12 cellular contexts compared by ENCODE assay signal in genomic region chr7:101134399-101134980, GRCh38. TPM values are rescaled to one million over a fixed set of nuclear protein-coding genes. Genes with fewer than 3 reads are reported as not detected.
DNase-seq lines count a peak whose midpoint lies in the region; ATAC-seq and TF ChIP-seq lines count a peak whose summit lies in the region.
"Had no signal": no experiment of that assay in that cellular context is flagged by ENCODE, and none has a peak within 500 bp of the region (broad histone marks: within the 10 kb centered on the region; RNA-seq: fewer than 3 reads in every experiment).

No MANE protein-coding gene starts in this region.

- WGBS in SK-N-SH (ENCODE audit: low lambda C conversion rate) = 81% methylated on average over 6 of the region's 6 CpGs
- WGBS in endodermal cell (ENCODE audit: insufficient coverage in 1 of 2, insufficient read length in 1 of 2), 2 experiments = 69 to 91% methylated on average over 2 to 6 of the region's 6 CpGs

- peaks cover 86% of the 10 kb centered on the region for H4K20me1 ChIP-seq in SK-N-SH (ENCODE audit: insufficient read depth)

- H3K9me2 ChIP-seq in SK-N-SH = no peaks in the 10 kb centered on the region

- H3K9me3 ChIP-seq in SK-N-SH (no peaks in the 10 kb centered on the region), endodermal cell (ENCODE audit: control insufficient read depth, low read length) (no peaks in the 10 kb centered on the region), skeletal muscle satellite cell (replicated peaks; ENCODE audit: low read length) (no peaks in the 10 kb centered on the region)

- H3K36me3 Mint-ChIP-seq in endodermal cell (ENCODE audit: low read depth) (no peaks in the 10 kb centered on the region), glutamatergic neuron (ENCODE audit: unreplicated experiment) (no peaks in the 10 kb centered on the region)
- H3K36me3 Mint-ChIP-seq: IgD-negative memory B cell had no signal

- peaks cover 14% of the 10 kb centered on the region for H3K27me3 Mint-ChIP-seq in endodermal cell (ENCODE audit: insufficient read depth)
- H3K27me3 Mint-ChIP-seq in glutamatergic neuron (ENCODE audit: unreplicated experiment) = peaks cover 10% of the 10 kb centered on the region

- TF ChIP-seq CTCF in SK-N-SH (IDR thresholded peaks at IDR 0.05) (no peak), endodermal cell (conservative IDR thresholded peaks at IDR 0.05) (no peak), glutamatergic neuron (IDR thresholded peaks at IDR 0.05; ENCODE audit: partially characterized antibody, unreplicated experiment) (no peak)

- H3K4me2 ChIP-seq in SK-N-SH (peak overlapping the region; percentile 96), skeletal muscle satellite cell (ENCODE audit: low read length) (peak overlapping the region; percentile 70)

- H3K4me1 Mint-ChIP-seq in endodermal cell (peaks cover 13% of the 10 kb centered on the region), glutamatergic neuron (ENCODE audit: low read depth, unreplicated experiment) (peaks cover 2% of the 10 kb centered on the region)

- CTCF ChIA-PET in SK-N-SH (lab: Yijun Ruan, JAX) = interaction anchor here (0.8 to 4.7 kb wide), 12 partner anchors 9 to 168 kb away, joined by 3 to 38 read pairs (median 4); no protein-coding TSS in a partner anchor

- H3K36me3 ChIP-seq in SK-N-SH (replicated peaks in 1 of 2; ENCODE audit: control insufficient read depth in 1 of 2, insufficient read depth in 2 of 2, low read length in 1 of 2) (peaks cover 24 to 78% of the 10 kb centered on the region in 2 experiments), endodermal cell (ENCODE audit: control insufficient read depth, insufficient read depth, low read length) (no peaks in the 10 kb centered on the region), skeletal muscle satellite cell (ENCODE audit: insufficient read depth, low read length) (peaks cover 65% of the 10 kb centered on the region)

- H2AFZ ChIP-seq in SK-N-SH (ENCODE audit: low read depth) = no peak overlapping the region

- peak overlapping the region; percentile 53 for H3K27ac Mint-ChIP-seq in endodermal cell
- H3K27ac Mint-ChIP-seq in glutamatergic neuron (ENCODE audit: unreplicated experiment) = no peak overlapping the region
- H3K27ac Mint-ChIP-seq: IgD-negative memory B cell had no signal

- peak overlapping the region in 1 of 2 experiments; percentile 12; a peak in 1 of 4 replicates for H3K4me3 ChIP-seq in SK-N-SH (ENCODE audit: low read depth in 2 of 2, low read length in 1 of 2)
- H3K4me3 ChIP-seq in endodermal cell (ENCODE audit: low read length) = no peak overlapping the region
- H3K4me3 ChIP-seq in skeletal muscle satellite cell (ENCODE audit: low read length) = peak overlapping the region; percentile 38

- TF ChIP-seq EP300 in SK-N-SH (IDR thresholded peaks at IDR 0.05; ENCODE audit: borderline replicate concordance in 1 of 2, low read depth in 1 of 2, low read length in 1 of 2) = 0 out of 4 replicates have a peak, but pooled peaks of 1 of the 2 experiments have one; percentile 10

- TF ChIP-seq RAD21 in SK-N-SH (IDR thresholded peaks at IDR 0.05; ENCODE audit: low read length) = no peak

- H3K4me1 ChIP-seq in SK-N-SH (ENCODE audit: control insufficient read depth in 1 of 2, insufficient read depth in 2 of 2, low read depth in 1 of 2, low read length in 1 of 2) = peaks cover 11 to 32% of the 10 kb centered on the region in 2 experiments; a peak in 3 of 4 replicates
- no peaks in the 10 kb centered on the region for H3K4me1 ChIP-seq in endodermal cell (ENCODE audit: control insufficient read depth, insufficient read depth, low read length)
- peaks cover 57% of the 10 kb centered on the region for H3K4me1 ChIP-seq in skeletal muscle satellite cell (ENCODE audit: control insufficient read depth, insufficient read depth, low read length)

- peak overlapping the region in 1 of 2 experiments; percentile 98; a peak in 2 of 4 replicates for H3K27ac ChIP-seq in SK-N-SH (ENCODE audit: low read depth in 2 of 2, low read length in 1 of 2)
- no peak overlapping the region for H3K27ac ChIP-seq in endodermal cell (ENCODE audit: low read depth, low read length)

- POLR2A ChIA-PET in SK-N-SH (lab: Yijun Ruan, JAX) = interaction anchor here (1.1 kb wide), 1 partner anchor 9 kb away, joined by 3 read pairs; no protein-coding TSS in a partner anchor

- peaks cover 99% of the 10 kb centered on the region for H3F3A ChIP-seq in SK-N-SH (replicated peaks; ENCODE audit: insufficient read depth)

- no peak for DNase-seq in SK-N-SH
- peak; percentile 58 for DNase-seq in NOMO-1 treated with dmso at 0.1 percent for 144 hours (lab: John Stamatoyannopoulos, UW; ENCODE audit: unreplicated experiment)
- DNase-seq in endodermal cell = no peak
- no peak for DNase-seq in cerebellar cortex (ENCODE audit: low spot score)
- DNase-seq in glutamatergic neuron = no peak
- DNase-seq: NCI-H526, T-helper 9 cell had no signal

- peaks cover 38% of the 10 kb centered on the region for H3K79me2 ChIP-seq in SK-N-SH (ENCODE audit: insufficient read depth)

- ATAC-seq in SK-N-SH treated with all-trans-retinoic acid at 6 μM for 48 hours (no peak), HG03097 (IDR thresholded peaks at IDR 0.05; ENCODE audit: low FRiP score, unreplicated experiment) (no peak)

- H3K9me3 Mint-ChIP-seq in endodermal cell (no peaks in the 10 kb centered on the region), glutamatergic neuron (ENCODE audit: unreplicated experiment) (no peaks in the 10 kb centered on the region)
- H3K9me3 Mint-ChIP-seq: IgD-negative memory B cell had no signal

- H3K9ac ChIP-seq in SK-N-SH (peak overlapping the region; percentile 27; the same call in 1 of the 2 replicates), endodermal cell (ENCODE audit: extremely low read depth, low read length, poor library complexity, severe bottlenecking) (no peak overlapping the region), skeletal muscle satellite cell (ENCODE audit: low read depth, low read length) (peak overlapping the region; percentile 33)

- H3K27me3 ChIP-seq in SK-N-SH (ENCODE audit: insufficient read depth) = no peaks in the 10 kb centered on the region
- H3K27me3 ChIP-seq in endodermal cell (ENCODE audit: control insufficient read depth, insufficient read depth, low read length, poor library complexity, severe bottlenecking) = peaks cover 8% of the 10 kb centered on the region
- H3K27me3 ChIP-seq in skeletal muscle satellite cell (ENCODE audit: control insufficient read depth, insufficient read depth, low read length) = no peaks in the 10 kb centered on the region

- H3K4me3 Mint-ChIP-seq in endodermal cell (no peak overlapping the region), glutamatergic neuron (ENCODE audit: unreplicated experiment) (no peak overlapping the region)
- H3K4me3 Mint-ChIP-seq: IgD-negative memory B cell had no signal

TF ChIP-seq in SK-N-SH, 30 proteins besides CTCF, POLR2A, EP300 and RAD21 (continues in another document):
- TF ChIP-seq RXRA (IDR thresholded peaks at IDR 0.05; ENCODE audit: borderline replicate concordance, low read depth) = no peak
- peak; percentile 36; the same call in 1 of the 2 replicates for TF ChIP-seq FOSL2 (IDR thresholded peaks at IDR 0.05; ENCODE audit: borderline replicate concordance, low read depth)
- no peak for TF ChIP-seq MXI1 (IDR thresholded peaks at IDR 0.05; ENCODE audit: low read depth, low read length)

TF ChIP-seq in SK-N-SH treated with all-trans-retinoic acid at 6 μM for 48 hours, 23 proteins besides CTCF, POLR2A, EP300 and RAD21:
- no peak for TF ChIP-seq BACH2 (CRISPR knock-in tag; IDR thresholded peaks at IDR 0.05; ENCODE audit: borderline replicate concordance)
- no peak for TF ChIP-seq ZC3H10 (CRISPR knock-in tag; IDR thresholded peaks at IDR 0.05)
- TF ChIP-seq ESRRG (CRISPR knock-in tag; IDR thresholded peaks at IDR 0.05) = no peak

RNA-seq across cellular contexts. Expression of gene SERPINE1, which starts 7.6 kb away (rescaled TPM):
- 4,174 and 5,753 TPM in 2 replicates for polyA plus RNA-seq in SK-N-SH (2012; rRNA removed)
- 2,518 and 3,426 TPM in 2 replicates for polyA plus RNA-seq in SK-N-SH (2012; cell fraction: cytosol; rRNA removed)
- polyA plus RNA-seq in SK-N-SH (2012; cell fraction: nucleus; rRNA removed) = 3,662 and 5,083 TPM in 2 replicates
- total RNA-seq in endodermal cell (1 to 10 TPM in 1 of 2 donors, under 1 TPM in 1; 0.89 to 4.9 TPM), glutamatergic neuron (ENCODE audit: unreplicated experiment) (not detected)
- polyA plus RNA-seq in endodermal cell (2013, experiment 1 of 2) = 6.6 TPM
- polyA plus RNA-seq in endodermal cell (2013, experiment 2 of 2) = 8.2 TPM
- total RNA-seq in skeletal muscle satellite cell (2012; rRNA removed) = 1,333 and 2,370 TPM in 2 replicates
- polyA plus RNA-seq: IgD-negative memory B cell had no signal

RNA-seq across cellular contexts. Expression of gene AP1S1, which starts 19.8 kb away (rescaled TPM):
- 616 and 704 TPM in 2 replicates for polyA plus RNA-seq in SK-N-SH (2012; rRNA removed)
- 481 and 593 TPM in 2 replicates for polyA plus RNA-seq in SK-N-SH (2012; cell fraction: cytosol; rRNA removed)
- 340 and 390 TPM in 2 replicates for polyA plus RNA-seq in SK-N-SH (2012; cell fraction: nucleus; rRNA removed)
- total RNA-seq in endodermal cell = 10 to 100 TPM; 43.8 to 50.2 TPM
- 59.8 TPM for polyA plus RNA-seq in endodermal cell (2013, experiment 1 of 2)
- polyA plus RNA-seq in endodermal cell (2013, experiment 2 of 2) = 59.3 TPM
- 160 and 168 TPM in 2 replicates for total RNA-seq in skeletal muscle satellite cell (2012; rRNA removed)
- 50.4 TPM for total RNA-seq in glutamatergic neuron (ENCODE audit: unreplicated experiment)

RNA-seq across cellular contexts. Expression of gene VGF, which starts 30.9 kb away (rescaled TPM):
- polyA plus RNA-seq in SK-N-SH (2012; rRNA removed) = 17.4 and 54.3 TPM in 2 replicates
- 48.7 and 59.7 TPM in 2 replicates for polyA plus RNA-seq in SK-N-SH (2012; cell fraction: cytosol; rRNA removed)
- 65.5 and 96.9 TPM in 2 replicates for polyA plus RNA-seq in SK-N-SH (2012; cell fraction: nucleus; rRNA removed)
- 1 to 10 TPM in 1 of 2 donors, not detected in 1; 2.8 TPM for total RNA-seq in endodermal cell
- polyA plus RNA-seq in endodermal cell (2013, experiment 1 of 2) = 2.1 TPM
- polyA plus RNA-seq in endodermal cell (2013, experiment 2 of 2) = 5.1 TPM
- total RNA-seq in skeletal muscle satellite cell (2012; rRNA removed) = 0.22 and 2.8 TPM in 2 replicates
- total RNA-seq in glutamatergic neuron (ENCODE audit: unreplicated experiment) = 8.4 TPM
- total RNA-seq: glomerular endothelial cell had no signal
- polyA plus RNA-seq: IgD-negative memory B cell had no signal

RNA-seq across cellular contexts. Expression of gene NAT16, which starts 45.6 kb away (rescaled TPM):
- polyA plus RNA-seq in SK-N-SH (2012; rRNA removed) = 0.64 and 0.68 TPM in 2 replicates
- polyA plus RNA-seq in SK-N-SH (2012; cell fraction: cytosol; rRNA removed) = 0.51 and 0.62 TPM in 2 replicates
- 3.7 and 7.0 TPM in 2 replicates for polyA plus RNA-seq in SK-N-SH (2012; cell fraction: nucleus; rRNA removed)
- total RNA-seq in endodermal cell (under 1 TPM; 0.15 to 0.20 TPM), glutamatergic neuron (ENCODE audit: unreplicated experiment) (2.4 TPM)
- polyA plus RNA-seq in endodermal cell (2013, experiment 1 of 2) = 1.4 TPM
- 0.95 TPM for polyA plus RNA-seq in endodermal cell (2013, experiment 2 of 2)
- not detected in 2 replicates for total RNA-seq in skeletal muscle satellite cell (2012; rRNA removed)
- total RNA-seq: glomerular endothelial cell had no signal
- polyA plus RNA-seq: IgD-negative memory B cell had no signal

RNA-seq across cellular contexts. Expression of gene TRIM56, which starts 49.2 kb away (rescaled TPM):
- 2.5 and 2.9 TPM in 2 replicates for polyA plus RNA-seq in SK-N-SH (2012; rRNA removed)
- 2.4 TPM in 2 replicates for polyA plus RNA-seq in SK-N-SH (2012; cell fraction: cytosol; rRNA removed)
- 7.4 and 7.8 TPM in 2 replicates for polyA plus RNA-seq in SK-N-SH (2012; cell fraction: nucleus; rRNA removed)
- total RNA-seq in endodermal cell (10 to 100 TPM; 16.5 to 23.0 TPM), glutamatergic neuron (ENCODE audit: unreplicated experiment) (0.61 TPM)
- polyA plus RNA-seq in endodermal cell (2013, experiment 1 of 2) = 5.1 TPM
- polyA plus RNA-seq in endodermal cell (2013, experiment 2 of 2) = 3.6 TPM
- total RNA-seq in skeletal muscle satellite cell (2012; rRNA removed) = 8.3 and 8.4 TPM in 2 replicates
